ENCODE assay signal across 8 cellular contexts in the genomic region with DNA sequence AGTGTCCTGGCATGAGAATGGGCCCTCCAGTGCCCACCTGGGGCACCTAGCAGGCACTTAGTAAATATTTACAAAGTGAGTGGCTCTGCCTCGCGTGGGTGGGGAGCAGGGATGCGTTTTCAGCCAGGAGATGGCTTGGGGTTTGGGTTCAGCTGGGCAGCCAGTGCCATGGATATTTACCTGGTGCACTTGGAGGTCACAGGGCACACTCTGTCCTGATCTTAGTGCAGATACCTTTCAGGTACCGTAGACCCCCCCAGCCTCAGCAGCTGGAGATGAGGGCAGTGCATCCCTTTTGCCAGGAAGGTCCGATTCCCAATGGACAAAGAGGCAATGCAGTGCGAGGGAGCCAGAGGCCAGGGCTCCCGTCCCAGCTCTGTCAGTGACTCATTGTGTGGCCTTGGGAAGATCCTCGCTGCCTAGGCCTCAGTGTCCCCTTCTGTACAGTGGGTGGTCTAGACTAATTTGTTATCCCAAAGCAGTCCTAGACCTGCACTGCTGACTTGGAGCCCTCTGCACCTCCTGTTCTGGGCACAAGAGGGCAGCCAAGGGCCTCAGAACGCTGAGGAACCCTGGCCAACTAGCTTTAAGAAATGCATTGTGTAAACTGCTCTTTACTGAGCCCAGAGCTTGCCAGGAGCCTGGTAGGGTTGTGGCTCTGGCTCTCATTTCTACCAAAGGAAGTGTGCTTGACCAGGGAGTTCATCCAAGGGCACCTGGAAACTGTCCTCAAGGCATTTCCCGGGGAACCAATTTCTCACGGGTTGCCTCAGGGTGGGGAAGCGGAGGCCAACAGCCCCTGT. TPM values are rescaled to one million over a fixed set of nuclear protein-coding genes. Genes with fewer than 3 reads are reported as not detected.
DNase-seq lines count a peak whose midpoint lies in the region; ATAC-seq and TF ChIP-seq lines count a peak whose summit lies in the region.

No MANE protein-coding gene starts in this region.

- ATAC-seq in Right ventricle myocardium inferior: peak; percentile 92
- peak; percentile 81 for ATAC-seq in HG03342 (IDR thresholded peaks at IDR 0.05; ENCODE audit: unreplicated experiment)
- ATAC-seq in activated CD8-positive, alpha-beta memory T cell treated with anti-CD3 and anti-CD28 coated beads, Interleukin-2, amount 10 ng/mL, durations not matched to agents 7 days and 5 days: peak; percentile 92
- peak; percentile 92 for ATAC-seq in mucosa of descending colon

- H3K4me3 ChIP-seq in endodermal cell (ENCODE audit: low read length): no peak overlapping the region
- no peak overlapping the region for H3K4me3 ChIP-seq in mucosa of descending colon

- no peaks in the 10 kb centered on the region for H3K36me3 Mint-ChIP-seq in activated CD8-positive, alpha-beta memory T cell treated with anti-CD3 and anti-CD28 coated beads, Interleukin-2, amount 10 ng/mL, durations not matched to agents 7 days and 5 days
- H3K36me3 Mint-ChIP-seq in endodermal cell (ENCODE audit: low read depth): no peaks in the 10 kb centered on the region

- no peak overlapping the region for H3K9ac ChIP-seq in endodermal cell (ENCODE audit: extremely low read depth, low read length, poor library complexity, severe bottlenecking)

- no peaks in the 10 kb centered on the region for H3K27me3 Mint-ChIP-seq in activated CD8-positive, alpha-beta memory T cell treated with anti-CD3 and anti-CD28 coated beads, Interleukin-2, amount 10 ng/mL, durations not matched to agents 7 days and 5 days
- H3K27me3 Mint-ChIP-seq in endodermal cell (ENCODE audit: insufficient read depth): no peaks in the 10 kb centered on the region

- DNase-seq in Right ventricle myocardium inferior (ENCODE audit: missing footprints): peak; percentile 86
- DNase-seq in cardiac septum (ENCODE audit: low spot score): no peak
- DNase-seq in NCI-H82 treated with DMSO at 0.1 percent for 48 hours (lab: John Stamatoyannopoulos, UW; ENCODE audit: unreplicated experiment): peak; percentile 17
- peak; percentile 83 for DNase-seq in activated CD8-positive, alpha-beta memory T cell treated with anti-CD3 and anti-CD28 coated beads, Interleukin-2, amount 10 ng/mL, durations not matched to agents 7 days and 5 days
- peak; percentile 93 for DNase-seq in endodermal cell
- peak; percentile 64 to 81 (median 80) for DNase-seq in mucosa of descending colon
- peak; percentile 83 for DNase-seq in stimulated activated CD8-positive, alpha-beta memory T cell treated with anti-CD3 and anti-CD28 coated beads, Interleukin-4, amount 100 ng/mL, for 48 hours

- no peak overlapping the region for H3K4me3 Mint-ChIP-seq in activated CD8-positive, alpha-beta memory T cell treated with anti-CD3 and anti-CD28 coated beads, Interleukin-2, amount 10 ng/mL, durations not matched to agents 7 days and 5 days
- no peak overlapping the region for H3K4me3 Mint-ChIP-seq in endodermal cell

- no peaks in the 10 kb centered on the region for H3K9me3 Mint-ChIP-seq in activated CD8-positive, alpha-beta memory T cell treated with anti-CD3 and anti-CD28 coated beads, Interleukin-2, amount 10 ng/mL, durations not matched to agents 7 days and 5 days (ENCODE audit: low read depth)
- H3K9me3 Mint-ChIP-seq in endodermal cell: no peaks in the 10 kb centered on the region

- H3K27ac ChIP-seq in endodermal cell (ENCODE audit: low read depth, low read length): no peak overlapping the region

- H3K4me1 Mint-ChIP-seq in activated CD8-positive, alpha-beta memory T cell treated with anti-CD3 and anti-CD28 coated beads, Interleukin-2, amount 10 ng/mL, durations not matched to agents 7 days and 5 days: peaks cover 8% of the 10 kb centered on the region
- H3K4me1 Mint-ChIP-seq in endodermal cell: peaks cover 2% of the 10 kb centered on the region

- no peaks in the 10 kb centered on the region for H3K4me1 ChIP-seq in endodermal cell (ENCODE audit: control insufficient read depth, insufficient read depth, low read length)
- H3K4me1 ChIP-seq in mucosa of descending colon (ENCODE audit: low read depth): no peaks in the 10 kb centered on the region

- no peak overlapping the region for H3K27ac Mint-ChIP-seq in activated CD8-positive, alpha-beta memory T cell treated with anti-CD3 and anti-CD28 coated beads, Interleukin-2, amount 10 ng/mL, durations not matched to agents 7 days and 5 days
- no peak overlapping the region for H3K27ac Mint-ChIP-seq in endodermal cell

- H3K9me3 ChIP-seq in endodermal cell (ENCODE audit: control insufficient read depth, low read length): no peaks in the 10 kb centered on the region
- H3K9me3 ChIP-seq in mucosa of descending colon: no peaks in the 10 kb centered on the region

- H3K27me3 ChIP-seq in endodermal cell (ENCODE audit: control insufficient read depth, insufficient read depth, low read length, poor library complexity, severe bottlenecking): no peaks in the 10 kb centered on the region

- intact Hi-C loops in Right ventricle myocardium inferior (cut with DNase I): loop anchor here (1.0 kb wide), 1 partner anchor 152 kb away; no protein-coding TSS in a partner anchor
- intact Hi-C loops in cardiac septum (cut with DNase I): loop anchor here (1.0 kb wide), 1 partner anchor 152 kb away; no protein-coding TSS in a partner anchor
- intact Hi-C loops in mucosa of descending colon (cut with DNase I, micrococcal nuclease): loop anchor here (5.0 kb wide), 2 partner anchors 151 to 161 kb away; no protein-coding TSS in a partner anchor

- TF ChIP-seq CTCF in endodermal cell (conservative IDR thresholded peaks at IDR 0.05) (peak; percentile 96), mucosa of descending colon (IDR thresholded peaks at IDR 0.05) (peak; percentile 92)

- H3K36me3 ChIP-seq in endodermal cell (ENCODE audit: control insufficient read depth, insufficient read depth, low read length): no peaks in the 10 kb centered on the region
- H3K36me3 ChIP-seq in mucosa of descending colon (ENCODE audit: low read depth): no peaks in the 10 kb centered on the region

- CTCF ChIA-PET in activated CD8-positive, alpha-beta memory T cell treated with anti-CD3 and anti-CD28 coated beads, Interleukin-2, amount 10 ng/mL, durations not matched to agents 7 days and 5 days (lab: Charles Lee): interaction anchor here (0.6 to 7.9 kb wide), 21 partner anchors 10 to 763 kb away, joined by 3 to 322 read pairs (median 5); a partner anchor contains a TSS

- 40 to 59% methylated on average over 7 to 12 of the region's 12 CpGs for WGBS in endodermal cell (ENCODE audit: insufficient coverage in 1 of 2, insufficient read length in 1 of 2), 2 experiments

RNA-seq across cellular contexts. Expression of a gene that starts 16.0 kb away (rescaled TPM):
- total RNA-seq in Right ventricle myocardium inferior (37.5 TPM), cardiac septum (30.7 TPM), endodermal cell (10 to 100 TPM; 17.0 to 17.1 TPM), mucosa of descending colon (10 to 100 TPM; 23.0 to 28.7 (median 25.3) TPM)
- 1 to 10 TPM in 1 of 2 experiments, under 1 TPM in 1; 0.70 to 1.2 TPM for total RNA-seq in activated CD8-positive, alpha-beta memory T cell treated with anti-CD3 and anti-CD28 coated beads, Interleukin-2, amount 10 ng/mL, durations not matched to agents 7 days and 5 days
- polyA plus RNA-seq in endodermal cell (2013, experiment 1 of 2): 14.4 TPM
- polyA plus RNA-seq in endodermal cell (2013, experiment 2 of 2): 16.7 TPM

RNA-seq across cellular contexts. Expression of a gene that starts 52.8 kb away (rescaled TPM):
- 81.1 TPM for total RNA-seq in Right ventricle myocardium inferior
- 64.6 TPM for total RNA-seq in cardiac septum
- total RNA-seq in activated CD8-positive, alpha-beta memory T cell treated with anti-CD3 and anti-CD28 coated beads, Interleukin-2, amount 10 ng/mL, durations not matched to agents 7 days and 5 days: under 1 TPM in 1 of 2 experiments, not detected in 1; 0.35 TPM
- 100 to 1,000 TPM in 1 of 2 donors, 10 to 100 TPM in 1; 86.1 to 136 TPM for total RNA-seq in endodermal cell
- polyA plus RNA-seq in endodermal cell (2013, experiment 1 of 2): 68.2 TPM
- polyA plus RNA-seq in endodermal cell (2013, experiment 2 of 2): 78.4 TPM
- total RNA-seq in mucosa of descending colon: 10 to 100 TPM; 10.2 to 48.9 (median 30.5) TPM

Comparison
In these comparisons a context has a peak if more than half of its experiments do, and no peak if none do; other contexts are left out.
1. RNA of a gene that starts 16.0 kb away (total RNA-seq): 37.5 TPM in Right ventricle myocardium inferior (single experiment), 30.7 TPM in cardiac septum (single experiment), 23.0 to 28.7 TPM in mucosa of descending colon and 17.0 to 17.1 TPM in endodermal cell; 0.70 to 1.2 TPM in activated CD8-positive, alpha-beta memory T cell treated with anti-CD3 and anti-CD28 coated beads, Interleukin-2, amount 10 ng/mL, durations not matched to agents 7 days and 5 days; every median in the first group is over 4 times any median in the second.
2. RNA of a gene that starts 52.8 kb away (total RNA-seq): 86.1 to 136 TPM in endodermal cell, 81.1 TPM in Right ventricle myocardium inferior (single experiment), 64.6 TPM in cardiac septum (single experiment) and 10.2 to 48.9 TPM in mucosa of descending colon; 0.35 TPM in activated CD8-positive, alpha-beta memory T cell treated with anti-CD3 and anti-CD28 coated beads, Interleukin-2, amount 10 ng/mL, durations not matched to agents 7 days and 5 days; every median in the first group is over 4 times any median in the second.
3. Peak in every context shown above with its lines, with median percentiles within 50 percentile points of each other: ATAC-seq.